Comparison of ENCODE assay signal across 6 cellular contexts in the genomic region with DNA sequence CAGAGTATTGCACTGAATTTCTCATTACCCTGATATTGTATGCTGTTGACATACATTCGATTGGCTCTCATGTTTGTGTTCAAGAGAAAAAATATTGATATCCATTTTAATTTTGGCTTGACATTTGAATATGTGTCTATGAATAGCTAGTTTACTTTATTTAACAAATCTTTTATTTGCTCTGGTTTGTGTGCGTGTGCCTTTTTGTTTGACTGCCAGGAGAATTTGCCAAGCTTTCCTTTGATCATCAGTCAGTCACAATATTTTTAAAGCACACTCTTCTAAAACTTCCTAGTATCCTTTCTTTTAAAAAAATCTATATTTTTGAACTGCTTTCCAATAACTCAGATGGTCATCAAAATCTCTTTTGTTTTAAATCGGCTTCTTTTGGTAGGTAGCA.
"Had no signal": no experiment of that assay in that cellular context is flagged by ENCODE, and none has a peak within 500 bp of the region (broad histone marks: within the 10 kb centered on the region; RNA-seq: fewer than 3 reads in every experiment).

No MANE protein-coding gene starts in this region.

- H2AFZ ChIP-seq: GM23248 had no signal

- H3K9me3 ChIP-seq: HAP-1 had no signal

- DNase-seq: GM23248, GOT3, H7, HFFc6, KBM-7 had no signal

- H3K4me3 ChIP-seq: GM23248, HAP-1 had no signal

- H3K4me1 ChIP-seq: HAP-1 had no signal

- H3K27ac ChIP-seq: GM23248 had no signal

- H3K36me3 ChIP-seq: HAP-1 had no signal
